9 cellular contexts compared by ENCODE assay signal in genomic region chr7:23462846-23463245, GRCh38. TPM values are rescaled to one million over a fixed set of nuclear protein-coding genes. Genes with fewer than 3 reads are reported as not detected.
DNase-seq lines count a peak whose midpoint lies in the region; ATAC-seq and TF ChIP-seq lines count a peak whose summit lies in the region.
"Had no signal": no experiment of that assay in that cellular context is flagged by ENCODE, and none has a peak within 500 bp of the region (broad histone marks: within the 10 kb centered on the region; RNA-seq: fewer than 3 reads in every experiment).

No MANE protein-coding gene starts in this region.

- ATAC-seq in naive B cell (ENCODE audit: low read depth in 2 of 2) (peak; percentile 47 to 67), GM19395 (IDR thresholded peaks at IDR 0.05; ENCODE audit: unreplicated experiment) (no peak)

- H3K27me3 Mint-ChIP-seq in naive B cell, result peaks cover 54 to 60% (median 56%) of the 10 kb centered on the region in 3 donors

- H3K4me1 Mint-ChIP-seq in naive B cell, result peaks cover 9 to 13% (median 12%) of the 10 kb centered on the region in 3 donors

- H3K4me3 ChIP-seq in LNCaP clone FGC (ENCODE audit: low read depth, low read length), result no peak overlapping the region
- H3K4me3 ChIP-seq: ovary had no signal

- H3K9me3 Mint-ChIP-seq in naive B cell, result no peaks in the 10 kb centered on the region

- peak; percentile 61 for TF ChIP-seq CTCF in LNCaP clone FGC (IDR thresholded peaks at IDR 0.05; ENCODE audit: control insufficient read depth, extremely low read depth, insufficient read depth)

- DNase-seq in EH (ENCODE audit: low read depth) (peak; percentile 68), LNCaP clone FGC (ENCODE audit: low read depth) (no peak), dermis blood vessel endothelial cell (peak; percentile 84), naive B cell (no peak), GM19238 (ENCODE audit: insufficient read length, low spot score) (no peak), occipital lobe (lab: John Stamatoyannopoulos, UW) (no peak), DMS153 (lab: John Stamatoyannopoulos, UW) (no peak)
- DNase-seq: ovary had no signal

- H3K27ac Mint-ChIP-seq in naive B cell, result no peak overlapping the region

- no peaks in the 10 kb centered on the region for H3K36me3 Mint-ChIP-seq in naive B cell

- H3K4me3 Mint-ChIP-seq in naive B cell, result no peak overlapping the region

RNA-seq across cellular contexts. Expression of gene IGF2BP3, which starts 7.4 kb away (rescaled TPM):
- total RNA-seq in dermis blood vessel endothelial cell, result 13.4 and 41.5 TPM in 2 replicates
- 1 to 10 TPM in 2 of 6 donors, under 1 TPM in 3, not detected in 1; 0.35 to 1.8 (median 0.75) TPM for polyA plus RNA-seq in naive B cell (ENCODE audit: low read depth in 6 of 6)
- total RNA-seq in occipital lobe, result 84.1 TPM

Comparison
In these comparisons a context has a peak if more than half of its experiments do, and no peak if none do; other contexts are left out.
1. DNase-seq: peak in EH (single experiment) and dermis blood vessel endothelial cell (single experiment); none in LNCaP clone FGC (single experiment), naive B cell (single experiment), GM19238 (single experiment), occipital lobe (single experiment) and DMS153 (single experiment).